17 cellular contexts compared by ENCODE assay signal in the genomic region with DNA sequence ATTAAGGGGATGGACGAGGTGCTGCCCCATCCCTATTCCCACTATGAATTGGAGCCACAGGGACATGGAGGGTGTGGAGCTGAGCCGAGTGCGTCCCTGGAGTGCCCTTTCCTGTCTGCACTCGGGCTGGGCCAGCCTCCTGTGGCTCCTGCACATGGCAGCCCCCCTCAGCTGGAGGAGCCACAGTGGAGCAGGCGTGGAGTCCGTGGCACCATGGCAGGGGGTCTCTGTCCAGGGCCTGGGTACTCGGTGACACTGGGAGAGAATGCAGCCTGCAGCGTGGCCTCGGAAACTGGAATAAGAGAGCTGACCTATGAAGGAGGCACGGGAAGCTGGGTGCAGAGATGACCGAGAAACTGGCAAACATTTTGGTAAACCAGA. TPM values are rescaled to one million over a fixed set of nuclear protein-coding genes. Genes with fewer than 3 reads are reported as not detected.
"Had no signal": no experiment of that assay in that cellular context is flagged by ENCODE, and none has a peak within 500 bp of the region (broad histone marks: within the 10 kb centered on the region; RNA-seq: fewer than 3 reads in every experiment).

No MANE protein-coding gene starts in this region.

- H3K36me3 Mint-ChIP-seq: activated CD8-positive, alpha-beta memory T cell treated with anti-CD3 and anti-CD28 coated beads, Interleukin-2, amount 10 ng/mL, durations not matched to agents 7 days and 5 days; activated naive CD4-positive, alpha-beta T cell treated with anti-CD3 and anti-CD28 coated beads, Interleukin-2, amount 10 ng/mL, durations not matched to agents 7 days and 5 days; activated naive CD8-positive, alpha-beta T cell; brain had no signal

- ATAC-seq: activated CD4-positive, alpha-beta T cell treated with anti-CD3 and anti-CD28 coated beads for 36 hours; activated CD4-positive, CD25-positive, alpha-beta regulatory T cell treated with anti-CD3 and anti-CD28 coated beads, Interleukin-2, amount 50 U/mL, for 24 hours; activated CD8-positive, alpha-beta memory T cell treated with anti-CD3 and anti-CD28 coated beads, Interleukin-2, amount 10 ng/mL, durations not matched to agents 7 days and 5 days; activated naive CD8-positive, alpha-beta T cell treated with anti-CD3 and anti-CD28 coated beads, Interleukin-2, amount 50 U/mL, for 24 hours had no signal

- H3K9me3 ChIP-seq: SJCRH30 had no signal

- H3K27me3 ChIP-seq: SJCRH30 had no signal

- H3K27ac ChIP-seq: KMS-11, SJCRH30, SK-N-MC had no signal

- H3K9ac ChIP-seq: KMS-11 had no signal

- H3K4me1 ChIP-seq: SJCRH30 had no signal

- H3K4me3 ChIP-seq: SJCRH30, SK-N-MC had no signal

- FAIRE-seq: bronchial epithelial cell had no signal

- H3K4me3 Mint-ChIP-seq: activated CD4-positive, alpha-beta memory T cell treated with anti-CD3 and anti-CD28 coated beads, Interleukin-2, amount 10 ng/mL, durations not matched to agents 7 days and 5 days; activated CD4-positive, alpha-beta T cell treated with anti-CD3 and anti-CD28 coated beads for 36 hours; activated CD8-positive, alpha-beta memory T cell treated with anti-CD3 and anti-CD28 coated beads, Interleukin-2, amount 10 ng/mL, durations not matched to agents 7 days and 5 days; activated naive CD4-positive, alpha-beta T cell treated with anti-CD3 and anti-CD28 coated beads, Interleukin-2, amount 10 ng/mL, durations not matched to agents 7 days and 5 days; activated naive CD8-positive, alpha-beta T cell; activated naive CD8-positive, alpha-beta T cell treated with anti-CD3 and anti-CD28 coated beads, Interleukin-2, amount 50 U/mL, for 24 hours; brain had no signal

- H3K9me3 Mint-ChIP-seq: activated CD4-positive, alpha-beta memory T cell treated with anti-CD3 and anti-CD28 coated beads, Interleukin-2, amount 10 ng/mL, durations not matched to agents 7 days and 5 days; activated naive CD4-positive, alpha-beta T cell treated with anti-CD3 and anti-CD28 coated beads, Interleukin-2, amount 10 ng/mL, durations not matched to agents 7 days and 5 days; activated naive CD8-positive, alpha-beta T cell treated with anti-CD3 and anti-CD28 coated beads, Interleukin-2, amount 50 U/mL, for 24 hours had no signal

- H3K36me3 ChIP-seq: SJCRH30 had no signal

- DNase-seq: cerebellar nuclear complex, NCI-H2029 treated with DMSO at 0.1 percent for 48 hours had no signal

- H3K27ac Mint-ChIP-seq: activated CD4-positive, alpha-beta memory T cell treated with anti-CD3 and anti-CD28 coated beads, Interleukin-2, amount 10 ng/mL, durations not matched to agents 7 days and 5 days; activated CD4-positive, alpha-beta T cell treated with anti-CD3 and anti-CD28 coated beads for 36 hours; activated CD8-positive, alpha-beta memory T cell treated with anti-CD3 and anti-CD28 coated beads, Interleukin-2, amount 10 ng/mL, durations not matched to agents 7 days and 5 days; activated naive CD4-positive, alpha-beta T cell treated with anti-CD3 and anti-CD28 coated beads, Interleukin-2, amount 10 ng/mL, durations not matched to agents 7 days and 5 days; activated naive CD8-positive, alpha-beta T cell; activated naive CD8-positive, alpha-beta T cell treated with anti-CD3 and anti-CD28 coated beads, Interleukin-2, amount 50 U/mL, for 24 hours had no signal

RNA-seq across cellular contexts. Expression of a gene that starts 25.8 kb away (rescaled TPM):
- total RNA-seq: M059J, SJCRH30 had no signal

RNA-seq across cellular contexts. Expression of a gene that starts 54.0 kb away (rescaled TPM):
- total RNA-seq: activated CD8-positive, alpha-beta memory T cell treated with anti-CD3 and anti-CD28 coated beads, Interleukin-2, amount 10 ng/mL, durations not matched to agents 7 days and 5 days; SJCRH30; T-helper 1 cell treated with Interleukin-12 subunit alpha and Interleukin-12 subunit beta and Interleukin-4 antibody, amounts not matched to agents 30 ng/mL and 1 ng/mL, for 36 hours; T-helper 2 cell treated with Interferon-gamma antibody and Interleukin-4, amounts not matched to agents 100 ng/mL and 5 ng/mL, for 36 hours had no signal
